In the genomic region with DNA sequence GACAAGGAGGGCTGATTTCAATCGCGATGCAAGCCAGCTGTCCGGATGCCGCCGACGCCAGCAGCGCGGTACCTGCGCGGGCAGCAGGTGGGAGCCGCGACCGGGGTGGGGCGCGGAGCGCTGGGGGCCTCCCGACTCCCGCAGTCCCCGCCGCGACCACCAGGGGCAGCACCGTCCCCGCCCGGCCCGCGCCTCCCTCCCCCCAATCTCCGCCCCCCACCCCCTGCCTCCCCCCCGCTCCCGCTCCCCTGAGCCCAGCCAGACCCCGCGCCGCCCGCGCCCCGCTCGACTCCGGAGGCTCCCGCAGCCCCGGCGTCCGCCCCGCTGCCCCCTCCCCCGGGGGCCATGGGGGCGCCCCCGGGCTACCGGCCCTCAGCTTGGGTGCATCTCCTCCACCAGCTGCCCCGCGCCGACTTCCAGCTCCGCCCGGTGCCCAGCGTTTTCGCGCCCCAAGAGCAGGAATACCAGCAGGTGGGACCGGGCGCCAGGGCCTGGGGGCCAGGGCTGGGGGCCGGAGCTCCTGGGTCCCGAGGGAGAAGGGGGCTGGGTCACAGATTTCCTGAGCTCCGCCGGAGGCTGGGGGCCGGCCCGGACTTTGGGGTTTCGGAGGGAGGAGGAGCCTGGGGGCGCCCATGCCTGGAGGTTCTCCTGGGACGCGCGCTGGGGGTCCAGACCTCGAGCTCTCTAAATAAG, we compare ENCODE assay signal across 8 cellular contexts. TPM values are rescaled to one million over a fixed set of nuclear protein-coding genes. Genes with fewer than 3 reads are reported as not detected.
DNase-seq lines count a peak whose midpoint lies in the region; ATAC-seq and TF ChIP-seq lines count a peak whose summit lies in the region.

A gene (plus strand): TSS at position 257 of the 693 bp plus-strand sequence. CDS start 89 bp downstream, at position 346.

- peak within 1 kb of the TSS; percentile 35 to 73 (median 64) for H3K4me3 ChIP-seq in BLaER1 treated with 17β-estradiol and CSF1 and Interleukin-3, amounts not matched to agents 10 nM and 100 nM
- H3K4me3 ChIP-seq in SK-N-MC, result peak within 1 kb of the TSS; percentile 70
- H3K4me3 ChIP-seq in dorsolateral prefrontal cortex, result peak within 1 kb of the TSS; percentile 53 to 96 (median 84)
- H3K4me3 ChIP-seq in Karpas-422 (ENCODE audit: low read length), result no peak within 1 kb of the TSS

- H3K9ac ChIP-seq in BLaER1 treated with 17β-estradiol and CSF1 and Interleukin-3, amounts not matched to agents 10 nM and 100 nM, result peak within 1 kb of the TSS; percentile 29 to 82 (median 66); a peak in 19 of 22 replicates
- H3K9ac ChIP-seq in SK-N-MC (ENCODE audit: insufficient read length), result no peak within 1 kb of the TSS
- no peak within 1 kb of the TSS for H3K9ac ChIP-seq in Karpas-422 (ENCODE audit: low read length)

- no peaks in the 10 kb centered on the region for H3K79me2 ChIP-seq in Karpas-422 (ENCODE audit: low read length)

- peak within 1 kb of the TSS; percentile 84 to 100 (median 99) for H3K4me2 ChIP-seq in BLaER1 treated with 17β-estradiol and CSF1 and Interleukin-3, amounts not matched to agents 10 nM and 100 nM
- H3K4me2 ChIP-seq in Karpas-422 (ENCODE audit: low read depth, low read length, poor library complexity, severe bottlenecking), result no peak within 1 kb of the TSS

- no peak for ATAC-seq in HG03039 (IDR thresholded peaks at IDR 0.05; ENCODE audit: unreplicated experiment)

- intact Hi-C loops in dorsolateral prefrontal cortex (cut with DNase I), result no loop called here

- no peaks in the 10 kb centered on the region for H3K9me2 ChIP-seq in Karpas-422 (replicated peaks; ENCODE audit: insufficient read depth, low read length)

- peak; percentile 25 to 94 (median 76) for TF ChIP-seq CTCF in dorsolateral prefrontal cortex (IDR thresholded peaks at IDR 0.05 in 54 of 56, conservative IDR thresholded peaks at IDR 0.05 in 2 of 56; ENCODE audit: low read depth in 1 of 56, partially characterized antibody in 56 of 56)

- no peak for DNase-seq in SK-N-MC (ENCODE audit: low read depth, low spot score)
- DNase-seq in dorsolateral prefrontal cortex, result peak in 6 of 10 donors; percentile 43 to 81 (median 67)
- peak in 43 of 56 donors; percentile 23 to 79 (median 59) for DNase-seq in nucleus accumbens (lab: John Stamatoyannopoulos, UW)
- DNase-seq in activated CD4-positive, CD25-positive, alpha-beta regulatory T cell treated with anti-CD3 and anti-CD28 coated beads, Interleukin-2, amount 50 U/mL, for 72 hours, result no peak
- no peak for DNase-seq in Karpas-422
- DNase-seq in GM19238 (ENCODE audit: insufficient read length, low spot score), result no peak

- no peaks in the 10 kb centered on the region for H3K36me3 ChIP-seq in BLaER1 treated with 17β-estradiol and CSF1 and Interleukin-3, amounts not matched to agents 10 nM and 100 nM
- H3K36me3 ChIP-seq in SK-N-MC (ENCODE audit: insufficient read depth, low read length) (no peaks in the 10 kb centered on the region), Karpas-422 (ENCODE audit: insufficient read depth, low read length) (no peaks in the 10 kb centered on the region)

- no peak within 1 kb of the TSS for H2AFZ ChIP-seq in Karpas-422 (ENCODE audit: low read length)

- no peaks in the 10 kb centered on the region for H3K9me3 ChIP-seq in BLaER1 treated with 17β-estradiol and CSF1 and Interleukin-3, amounts not matched to agents 10 nM and 100 nM (replicated peaks in 1 of 11)
- no peaks in the 10 kb centered on the region for H3K9me3 ChIP-seq in SK-N-MC (ENCODE audit: low read depth, low read length)
- H3K9me3 ChIP-seq in Karpas-422 (ENCODE audit: low read length), result no peaks in the 10 kb centered on the region

- H4K20me1 ChIP-seq in BLaER1 treated with 17β-estradiol and CSF1 and Interleukin-3, amounts not matched to agents 10 nM and 100 nM, result no peaks in the 10 kb centered on the region
- H4K20me1 ChIP-seq in Karpas-422 (ENCODE audit: insufficient read depth, low read depth, low read length), result no peaks in the 10 kb centered on the region

- peaks cover 11 to 27% (median 21%) of the 10 kb centered on the region in 11 experiments for H3K27me3 ChIP-seq in BLaER1 treated with 17β-estradiol and CSF1 and Interleukin-3, amounts not matched to agents 10 nM and 100 nM
- H3K27me3 ChIP-seq in dorsolateral prefrontal cortex (peaks cover 0 to 27% (median 0%) of the 10 kb centered on the region in 45 donors), Karpas-422 (ENCODE audit: low read length) (no peaks in the 10 kb centered on the region)

- H3K4me1 ChIP-seq in BLaER1 treated with 17β-estradiol and CSF1 and Interleukin-3, amounts not matched to agents 10 nM and 100 nM, result peaks cover 32 to 59% (median 56%) of the 10 kb centered on the region in 10 experiments
- H3K4me1 ChIP-seq in Karpas-422 (ENCODE audit: low read length), result no peaks in the 10 kb centered on the region

- H3K27ac ChIP-seq in BLaER1 treated with 17β-estradiol and CSF1 and Interleukin-3, amounts not matched to agents 10 nM and 100 nM, result peak within 1 kb of the TSS in 7 of 11 experiments; percentile 35 to 67 (median 51); a peak in 12 of 22 replicates
- H3K27ac ChIP-seq in SK-N-MC (no peak within 1 kb of the TSS), dorsolateral prefrontal cortex (peak within 1 kb of the TSS; percentile 85 to 100 (median 99)), Karpas-422 (ENCODE audit: low read length) (no peak within 1 kb of the TSS)

RNA-seq across cellular contexts. Expression of the gene that starts here (rescaled TPM):
- 100 to 1,000 TPM; 150 to 805 (median 333) TPM for total RNA-seq in dorsolateral prefrontal cortex
- not detected in 2 replicates for total RNA-seq in Karpas-422 (2014; rRNA removed; shearing (Covaris generic); ENCODE audit: low replicate concordance)

Comparison
In these comparisons a context has a peak if more than half of its experiments do, and no peak if none do; other contexts are left out.
1. RNA of the gene that starts here (total RNA-seq): 150 to 805 TPM in dorsolateral prefrontal cortex; not detected in Karpas-422; every median in the first group is over 100 times any median in the second.
2. H3K27ac ChIP-seq: peak in BLaER1 treated with 17β-estradiol and CSF1 and Interleukin-3, amounts not matched to agents 10 nM and 100 nM (7 of 11) and dorsolateral prefrontal cortex (59 of 59); none in SK-N-MC (single experiment) and Karpas-422 (single experiment).
3. H3K9ac ChIP-seq: peak in BLaER1 treated with 17β-estradiol and CSF1 and Interleukin-3, amounts not matched to agents 10 nM and 100 nM (11 of 11); none in SK-N-MC (single experiment) and Karpas-422 (single experiment).
4. DNase-seq: peak in dorsolateral prefrontal cortex (6 of 10) and nucleus accumbens (43 of 56); none in SK-N-MC (single experiment), activated CD4-positive, CD25-positive, alpha-beta regulatory T cell treated with anti-CD3 and anti-CD28 coated beads, Interleukin-2, amount 50 U/mL, for 72 hours (single experiment), Karpas-422 (single experiment) and GM19238 (single experiment).